Comparison of ENCODE assay signal across 11 cellular contexts in genomic region chr4:28225005-28225404, GRCh38.
A peak's percentile ranks its signal among the peaks of the same experiment; 100 is the strongest.
DNase-seq lines count a peak whose midpoint lies in the region; ATAC-seq and TF ChIP-seq lines count a peak whose summit lies in the region.
"Had no signal": no experiment of that assay in that cellular context is flagged by ENCODE, and none has a peak within 500 bp of the region (broad histone marks: within the 10 kb centered on the region; RNA-seq: fewer than 3 reads in every experiment).

No MANE protein-coding gene starts in this region.

- no peaks in the 10 kb centered on the region for H3K9me3 Mint-ChIP-seq in activated T-helper 1 cell treated with anti-CD3 and anti-CD28 coated beads, Interleukin-12 subunit alpha, Interleukin-12 subunit beta, Interleukin-2, Interleukin-4 antibody, amounts not matched to agents 30 ng/mL and 10 ng/mL and 1 ng/mL, durations not matched to agents 14 hours and 24 hours and 36 hours
- H3K9me3 Mint-ChIP-seq: mesothelial cell of epicardium had no signal

- H3K27me3 ChIP-seq in RWPE2 (ENCODE audit: insufficient read depth, poor library complexity, severe bottlenecking) = no peaks in the 10 kb centered on the region
- H3K27me3 ChIP-seq: BLaER1 had no signal

- DNase-seq in NCI-H2107 treated with DMSO at 0.1 percent for 48 hours (lab: John Stamatoyannopoulos, UW; ENCODE audit: unreplicated experiment) (peak; percentile 11), NCI-H2107 (lab: John Stamatoyannopoulos, UW) (no peak), RWPE2 (ENCODE audit: low spot score) (no peak), head of caudate nucleus (peak in 29 of 42 donors; percentile 11 to 62 (median 31)), NCI-H1436 treated with DMSO at 0.1 percent for 48 hours (lab: John Stamatoyannopoulos, UW) (no peak), foreskin melanocyte (no peak)
- no peak for DNase-seq in activated T-helper 1 cell treated with anti-CD3 and anti-CD28 coated beads, Interleukin-12 subunit alpha, Interleukin-12 subunit beta, Interleukin-2, Interleukin-4 antibody, amounts not matched to agents 30 ng/mL and 10 ng/mL and 1 ng/mL, durations not matched to agents 14 hours and 24 hours and 36 hours (ENCODE audit: low spot score)

- no peaks in the 10 kb centered on the region for H3K9me3 ChIP-seq in RWPE2 (ENCODE audit: severe bottlenecking)
- H3K9me3 ChIP-seq: BLaER1 had no signal

- no peaks in the 10 kb centered on the region for H3K27me3 Mint-ChIP-seq in activated T-helper 1 cell treated with anti-CD3 and anti-CD28 coated beads, Interleukin-12 subunit alpha, Interleukin-12 subunit beta, Interleukin-2, Interleukin-4 antibody, amounts not matched to agents 30 ng/mL and 10 ng/mL and 1 ng/mL, durations not matched to agents 14 hours and 24 hours and 36 hours (ENCODE audit: insufficient read depth)
- H3K27me3 Mint-ChIP-seq: activated T-helper 17 cell treated with anti-CD3 and anti-CD28 coated beads, Interleukin-2, amount 50 U/mL, for 72 hours had no signal

- H3K4me1 Mint-ChIP-seq in activated T-helper 1 cell treated with anti-CD3 and anti-CD28 coated beads, Interleukin-12 subunit alpha, Interleukin-12 subunit beta, Interleukin-2, Interleukin-4 antibody, amounts not matched to agents 30 ng/mL and 10 ng/mL and 1 ng/mL, durations not matched to agents 14 hours and 24 hours and 36 hours (ENCODE audit: low read depth) = no peaks in the 10 kb centered on the region
- H3K4me1 Mint-ChIP-seq: activated T-helper 17 cell treated with anti-CD3 and anti-CD28 coated beads, Interleukin-2, amount 50 U/mL, for 72 hours had no signal

- H3K4me3 Mint-ChIP-seq in activated T-helper 1 cell treated with anti-CD3 and anti-CD28 coated beads, Interleukin-12 subunit alpha, Interleukin-12 subunit beta, Interleukin-2, Interleukin-4 antibody, amounts not matched to agents 30 ng/mL and 10 ng/mL and 1 ng/mL, durations not matched to agents 14 hours and 24 hours and 36 hours = no peak overlapping the region
- H3K4me3 Mint-ChIP-seq: activated T-helper 17 cell treated with anti-CD3 and anti-CD28 coated beads, Interleukin-2, amount 50 U/mL, for 72 hours; mesothelial cell of epicardium had no signal

- no peaks in the 10 kb centered on the region for H3K36me3 Mint-ChIP-seq in activated T-helper 1 cell treated with anti-CD3 and anti-CD28 coated beads, Interleukin-12 subunit alpha, Interleukin-12 subunit beta, Interleukin-2, Interleukin-4 antibody, amounts not matched to agents 30 ng/mL and 10 ng/mL and 1 ng/mL, durations not matched to agents 14 hours and 24 hours and 36 hours (ENCODE audit: low read depth)
- H3K36me3 Mint-ChIP-seq: mesothelial cell of epicardium had no signal

- no peak overlapping the region for H3K27ac Mint-ChIP-seq in activated T-helper 1 cell treated with anti-CD3 and anti-CD28 coated beads, Interleukin-12 subunit alpha, Interleukin-12 subunit beta, Interleukin-2, Interleukin-4 antibody, amounts not matched to agents 30 ng/mL and 10 ng/mL and 1 ng/mL, durations not matched to agents 14 hours and 24 hours and 36 hours
- H3K27ac Mint-ChIP-seq: activated T-helper 17 cell treated with anti-CD3 and anti-CD28 coated beads, Interleukin-2, amount 50 U/mL, for 72 hours; mesothelial cell of epicardium had no signal

- no peak overlapping the region for H3K4me3 ChIP-seq in RWPE2 (ENCODE audit: severe bottlenecking)
- H3K4me3 ChIP-seq: BLaER1 had no signal

- intact Hi-C loops in head of caudate nucleus (cut with DNase I) = no loop called here
- intact Hi-C loops in activated T-helper 1 cell treated with anti-CD3 and anti-CD28 coated beads, Interleukin-12 subunit alpha, Interleukin-12 subunit beta, Interleukin-2, Interleukin-4 antibody, amounts not matched to agents 30 ng/mL and 10 ng/mL and 1 ng/mL, durations not matched to agents 14 hours and 24 hours and 36 hours (cut with micrococcal nuclease) = no loop called here

- ATAC-seq in RWPE2 (ENCODE audit: low read depth) = peak; percentile 89
- ATAC-seq: activated T-helper 17 cell treated with anti-CD3 and anti-CD28 coated beads, Interleukin-2, amount 50 U/mL, for 72 hours had no signal

- no peaks in the 10 kb centered on the region for H3K36me3 ChIP-seq in RWPE2 (ENCODE audit: low read depth)
- H3K36me3 ChIP-seq: BLaER1 had no signal

- peak; percentile 78 for TF ChIP-seq CTCF in RWPE2 (IDR thresholded peaks at IDR 0.05; ENCODE audit: poor library complexity, severe bottlenecking)

- peaks cover 10% of the 10 kb centered on the region for H3K4me1 ChIP-seq in RWPE2 (ENCODE audit: insufficient read depth, poor library complexity, severe bottlenecking)
- H3K4me1 ChIP-seq: BLaER1 had no signal

- H3K27ac ChIP-seq in RWPE2 (ENCODE audit: poor library complexity, severe bottlenecking) (no peak overlapping the region), temporal lobe (ENCODE audit: low read depth, low read length) (peak overlapping the region; percentile 77)
- H3K27ac ChIP-seq: BLaER1 had no signal

Comparison
In these comparisons a context has a peak if more than half of its experiments do, and no peak if none do; other contexts are left out.
1. DNase-seq: peak in NCI-H2107 treated with DMSO at 0.1 percent for 48 hours (single experiment) and head of caudate nucleus (29 of 42); none in NCI-H2107 (single experiment), RWPE2 (single experiment), activated T-helper 1 cell treated with anti-CD3 and anti-CD28 coated beads, Interleukin-12 subunit alpha, Interleukin-12 subunit beta, Interleukin-2, Interleukin-4 antibody, amounts not matched to agents 30 ng/mL and 10 ng/mL and 1 ng/mL, durations not matched to agents 14 hours and 24 hours and 36 hours (single experiment), NCI-H1436 treated with DMSO at 0.1 percent for 48 hours (single experiment) and foreskin melanocyte (single experiment).